In genomic region chr19:42108527-42109389, GRCh38 we compare ENCODE assay signal across 8 cellular contexts. TPM values are rescaled to one million over a fixed set of nuclear protein-coding genes. Genes with fewer than 3 reads are reported as not detected.
DNase-seq lines count a peak whose midpoint lies in the region; ATAC-seq, FAIRE-seq and TF ChIP-seq lines count a peak whose summit lies in the region.

No MANE protein-coding gene starts in this region.

- no peaks in the 10 kb centered on the region for H3K9me3 ChIP-seq in kidney (ENCODE audit: control insufficient read depth in 1 of 2, low read length in 2 of 2)

- peak; percentile 71 for DNase-seq in NCI-H2196 treated with DMSO at 0.1 percent for 48 hours (lab: John Stamatoyannopoulos, UW; ENCODE audit: unreplicated experiment)
- peak; percentile 90 for DNase-seq in MCF 10A (ENCODE audit: unreplicated experiment)
- DNase-seq in kidney = no peak
- peak; percentile 92 for DNase-seq in stimulated activated CD4-positive, alpha-beta T cell treated with anti-CD3 and anti-CD28 coated beads, Interleukin-2, amount 100 ng/mL, for 24 hours

- FAIRE-seq in kidney (lab: Jason Lieb, UNC) = no peak

- H3K4me1 ChIP-seq in kidney (ENCODE audit: control insufficient read depth in 1 of 2, insufficient read depth in 1 of 2, low read depth in 1 of 2, low read length in 2 of 2) = peaks cover 0 to under 1% of the 10 kb centered on the region in 2 donors

- H3K4me1 Mint-ChIP-seq in MCF 10A (ENCODE audit: insufficient read depth, unreplicated experiment) = peaks cover 26% of the 10 kb centered on the region

- no peak overlapping the region for H3K4me3 Mint-ChIP-seq in MCF 10A (ENCODE audit: unreplicated experiment)

- no peaks in the 10 kb centered on the region for H3K36me3 Mint-ChIP-seq in MCF 10A (ENCODE audit: insufficient read depth, unreplicated experiment)

- H3K27ac Mint-ChIP-seq in MCF 10A (ENCODE audit: low read depth, unreplicated experiment) = no peak overlapping the region

- H3K27me3 Mint-ChIP-seq in MCF 10A (ENCODE audit: insufficient read depth, unreplicated experiment) = peaks cover 20% of the 10 kb centered on the region

- ATAC-seq in HG02981 (IDR thresholded peaks at IDR 0.05; ENCODE audit: unreplicated experiment) (peak; percentile 66), HG02973 (IDR thresholded peaks at IDR 0.05; ENCODE audit: unreplicated experiment) (no peak)

- TF ChIP-seq CTCF in GM12801 (IDR thresholded peaks at IDR 0.05; ENCODE audit: extremely low read depth, insufficient read length) = peak; percentile 99
- TF ChIP-seq CTCF in VCaP (conservative IDR thresholded peaks at IDR 0.05) = peak; percentile 97
- TF ChIP-seq CTCF in MCF 10A (IDR thresholded peaks at IDR 0.05; ENCODE audit: unreplicated experiment) = peak; percentile 99
- peak; percentile 91 for TF ChIP-seq CTCF in kidney (IDR thresholded peaks at IDR 0.05; ENCODE audit: borderline replicate concordance, extremely low read depth, insufficient read depth)

- no peak overlapping the region for H3K4me3 ChIP-seq in kidney (ENCODE audit: low read length in 2 of 2)

- POLR2A ChIA-PET in MCF 10A (lab: Yijun Ruan, JAX) = interaction anchor here (0.6 to 1.1 kb wide), 2 partner anchors 126 to 134 kb away, joined by 3 read pairs; partner anchors contain the start of gene GSK3A

- H3K36me3 ChIP-seq in kidney (ENCODE audit: control insufficient read depth in 1 of 2, insufficient read depth in 2 of 2, low read length in 2 of 2) = no peaks in the 10 kb centered on the region

- H3K27ac ChIP-seq in VCaP = no peak overlapping the region; the same call in 1 of the 2 replicates
- no peak overlapping the region for H3K27ac ChIP-seq in kidney (ENCODE audit: low read depth in 2 of 2, low read length in 2 of 2)

- no peak overlapping the region for H3K9ac ChIP-seq in kidney (ENCODE audit: low read length in 2 of 2)

- intact Hi-C loops in MCF 10A (cut with micrococcal nuclease) (loop anchor here (1.0 to 10.0 kb wide), 7 partner anchors 25 to 332 kb away; partner anchors contain the start of gene MEGF8), kidney (cut with DNase I) (no loop called here)

- CTCF ChIA-PET in MCF 10A (lab: Yijun Ruan, JAX) = interaction anchor here (0.5 to 4.5 kb wide), 72 partner anchors 9 to 961 kb away, joined by 3 to 42 read pairs (median 4); partner anchors contain the start of genes ARHGEF1, DEDD2, GSK3A and POU2F2

- peaks cover 7% of the 10 kb centered on the region for H3K9me3 Mint-ChIP-seq in MCF 10A (ENCODE audit: unreplicated experiment)

- no TSS peak for BruUV-seq in MCF 10A (replicated peaks; lab: Mats Ljungman, UMichigan)

RNA-seq across cellular contexts. Expression of gene POU2F2, which starts 23.5 kb away (rescaled TPM):
- total RNA-seq in MCF 10A (2022) (0.49 and 0.70 TPM in 2 replicates), kidney (9.8 TPM)
- 1.3 TPM for polyA plus RNA-seq in kidney (ENCODE audit: insufficient read depth, low read depth, low replicate concordance)

RNA-seq across cellular contexts. Expression of gene ZNF574, which starts 32.8 kb away (rescaled TPM):
- total RNA-seq in MCF 10A (2022) = 12.2 and 13.5 TPM in 2 replicates
- 12.7 TPM for total RNA-seq in kidney
- 7.2 TPM for polyA plus RNA-seq in kidney (ENCODE audit: insufficient read depth, low read depth, low replicate concordance)

RNA-seq across cellular contexts. Expression of gene GRIK5, which starts 38.8 kb away (rescaled TPM):
- total RNA-seq in MCF 10A (2022) (1.6 and 1.8 TPM in 2 replicates), kidney (16.2 TPM)
- polyA plus RNA-seq in kidney (ENCODE audit: insufficient read depth, low read depth, low replicate concordance) = 8.9 TPM
